Comparison of ENCODE assay signal across 1 cellular context in the genomic region with DNA sequence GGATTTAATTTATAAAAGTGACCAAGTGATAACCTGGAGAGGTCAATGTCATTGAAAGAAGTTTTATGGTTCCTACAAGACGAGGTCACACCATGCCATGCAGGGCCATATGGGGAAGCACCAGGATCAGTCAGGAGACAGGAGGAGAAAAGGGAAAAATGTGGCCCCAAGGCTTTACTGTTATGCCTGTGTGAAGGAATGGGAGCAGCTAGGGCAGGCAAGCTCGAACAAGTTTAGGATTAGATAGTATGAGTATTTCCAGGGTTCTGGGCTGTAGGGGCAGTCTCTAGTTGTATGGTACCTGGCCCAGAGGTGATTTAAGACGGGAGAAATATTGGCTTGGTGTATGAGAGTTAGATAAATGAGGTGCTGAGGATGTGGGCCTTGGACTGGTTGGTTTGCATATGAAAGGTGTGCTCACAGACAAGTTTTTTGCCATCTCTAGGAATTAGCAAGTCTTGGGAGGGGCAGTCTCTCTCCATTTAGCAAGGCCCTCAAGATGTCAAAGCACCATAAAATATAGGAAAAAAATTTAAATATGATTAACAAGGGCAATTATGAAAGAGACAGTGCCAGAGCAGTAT.
TF ChIP-seq lines count a peak whose summit lies in the region.

No MANE protein-coding gene starts in this region.

TF ChIP-seq in GM23338, 12 proteins besides CTCF, POLR2A, EP300 and RAD21:
- no peak for TF ChIP-seq STAT1 (IDR thresholded peaks at IDR 0.05; ENCODE audit: unreplicated experiment)
- TF ChIP-seq ZNF331 (CRISPR knock-in tag; IDR thresholded peaks at IDR 0.05; ENCODE audit: low read depth): no peak
- TF ChIP-seq, protein P1, sequence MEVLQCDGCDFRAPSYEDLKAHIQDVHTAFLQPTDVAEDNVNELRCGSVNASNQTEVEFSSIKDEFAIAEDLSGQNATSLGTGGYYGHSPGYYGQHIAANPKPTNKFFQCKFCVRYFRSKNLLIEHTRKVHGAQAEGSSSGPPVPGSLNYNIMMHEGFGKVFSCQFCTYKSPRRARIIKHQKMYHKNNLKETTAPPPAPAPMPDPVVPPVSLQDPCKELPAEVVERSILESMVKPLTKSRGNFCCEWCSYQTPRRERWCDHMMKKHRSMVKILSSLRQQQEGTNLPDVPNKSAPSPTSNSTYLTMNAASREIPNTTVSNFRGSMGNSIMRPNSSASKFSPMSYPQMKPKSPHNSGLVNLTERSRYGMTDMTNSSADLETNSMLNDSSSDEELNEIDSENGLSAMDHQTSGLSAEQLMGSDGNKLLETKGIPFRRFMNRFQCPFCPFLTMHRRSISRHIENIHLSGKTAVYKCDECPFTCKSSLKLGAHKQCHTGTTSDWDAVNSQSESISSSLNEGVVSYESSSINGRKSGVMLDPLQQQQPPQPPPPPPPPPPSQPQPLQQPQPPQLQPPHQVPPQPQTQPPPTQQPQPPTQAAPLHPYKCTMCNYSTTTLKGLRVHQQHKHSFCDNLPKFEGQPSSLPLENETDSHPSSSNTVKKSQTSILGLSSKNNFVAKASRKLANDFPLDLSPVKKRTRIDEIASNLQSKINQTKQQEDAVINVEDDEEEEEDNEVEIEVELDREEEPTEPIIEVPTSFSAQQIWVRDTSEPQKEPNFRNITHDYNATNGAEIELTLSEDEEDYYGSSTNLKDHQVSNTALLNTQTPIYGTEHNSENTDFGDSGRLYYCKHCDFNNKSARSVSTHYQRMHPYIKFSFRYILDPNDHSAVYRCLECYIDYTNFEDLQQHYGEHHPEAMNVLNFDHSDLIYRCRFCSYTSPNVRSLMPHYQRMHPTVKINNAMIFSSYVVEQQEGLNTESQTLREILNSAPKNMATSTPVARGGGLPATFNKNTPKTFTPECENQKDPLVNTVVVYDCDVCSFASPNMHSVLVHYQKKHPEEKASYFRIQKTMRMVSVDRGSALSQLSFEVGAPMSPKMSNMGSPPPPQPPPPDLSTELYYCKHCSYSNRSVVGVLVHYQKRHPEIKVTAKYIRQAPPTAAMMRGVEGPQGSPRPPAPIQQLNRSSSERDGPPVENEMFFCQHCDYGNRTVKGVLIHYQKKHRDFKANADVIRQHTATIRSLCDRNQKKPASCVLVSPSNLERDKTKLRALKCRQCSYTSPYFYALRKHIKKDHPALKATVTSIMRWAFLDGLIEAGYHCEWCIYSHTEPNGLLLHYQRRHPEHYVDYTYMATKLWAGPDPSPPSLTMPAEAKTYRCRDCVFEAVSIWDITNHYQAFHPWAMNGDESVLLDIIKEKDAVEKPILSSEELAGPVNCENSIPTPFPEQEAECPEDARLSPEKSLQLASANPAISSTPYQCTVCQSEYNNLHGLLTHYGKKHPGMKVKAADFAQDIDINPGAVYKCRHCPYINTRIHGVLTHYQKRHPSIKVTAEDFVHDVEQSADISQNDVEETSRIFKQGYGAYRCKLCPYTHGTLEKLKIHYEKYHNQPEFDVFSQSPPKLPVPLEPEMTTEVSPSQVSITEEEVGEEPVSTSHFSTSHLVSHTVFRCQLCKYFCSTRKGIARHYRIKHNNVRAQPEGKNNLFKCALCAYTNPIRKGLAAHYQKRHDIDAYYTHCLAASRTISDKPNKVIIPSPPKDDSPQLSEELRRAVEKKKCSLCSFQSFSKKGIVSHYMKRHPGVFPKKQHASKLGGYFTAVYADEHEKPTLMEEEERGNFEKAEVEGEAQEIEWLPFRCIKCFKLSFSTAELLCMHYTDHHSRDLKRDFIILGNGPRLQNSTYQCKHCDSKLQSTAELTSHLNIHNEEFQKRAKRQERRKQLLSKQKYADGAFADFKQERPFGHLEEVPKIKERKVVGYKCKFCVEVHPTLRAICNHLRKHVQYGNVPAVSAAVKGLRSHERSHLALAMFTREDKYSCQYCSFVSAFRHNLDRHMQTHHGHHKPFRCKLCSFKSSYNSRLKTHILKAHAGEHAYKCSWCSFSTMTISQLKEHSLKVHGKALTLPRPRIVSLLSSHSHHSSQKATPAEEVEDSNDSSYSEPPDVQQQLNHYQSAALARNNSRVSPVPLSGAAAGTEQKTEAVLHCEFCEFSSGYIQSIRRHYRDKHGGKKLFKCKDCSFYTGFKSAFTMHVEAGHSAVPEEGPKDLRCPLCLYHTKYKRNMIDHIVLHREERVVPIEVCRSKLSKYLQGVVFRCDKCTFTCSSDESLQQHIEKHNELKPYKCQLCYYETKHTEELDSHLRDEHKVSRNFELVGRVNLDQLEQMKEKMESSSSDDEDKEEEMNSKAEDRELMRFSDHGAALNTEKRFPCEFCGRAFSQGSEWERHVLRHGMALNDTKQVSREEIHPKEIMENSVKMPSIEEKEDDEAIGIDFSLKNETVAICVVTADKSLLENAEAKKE (CRISPR knock-in tag; IDR thresholded peaks at IDR 0.05): no peak
- TF ChIP-seq, protein P2, sequence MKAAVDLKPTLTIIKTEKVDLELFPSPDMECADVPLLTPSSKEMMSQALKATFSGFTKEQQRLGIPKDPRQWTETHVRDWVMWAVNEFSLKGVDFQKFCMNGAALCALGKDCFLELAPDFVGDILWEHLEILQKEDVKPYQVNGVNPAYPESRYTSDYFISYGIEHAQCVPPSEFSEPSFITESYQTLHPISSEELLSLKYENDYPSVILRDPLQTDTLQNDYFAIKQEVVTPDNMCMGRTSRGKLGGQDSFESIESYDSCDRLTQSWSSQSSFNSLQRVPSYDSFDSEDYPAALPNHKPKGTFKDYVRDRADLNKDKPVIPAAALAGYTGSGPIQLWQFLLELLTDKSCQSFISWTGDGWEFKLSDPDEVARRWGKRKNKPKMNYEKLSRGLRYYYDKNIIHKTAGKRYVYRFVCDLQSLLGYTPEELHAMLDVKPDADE (IDR thresholded peaks at IDR 0.05): no peak
- TF ChIP-seq ZNF114 (CRISPR knock-in tag; IDR thresholded peaks at IDR 0.05): no peak
- TF ChIP-seq, protein P3, sequence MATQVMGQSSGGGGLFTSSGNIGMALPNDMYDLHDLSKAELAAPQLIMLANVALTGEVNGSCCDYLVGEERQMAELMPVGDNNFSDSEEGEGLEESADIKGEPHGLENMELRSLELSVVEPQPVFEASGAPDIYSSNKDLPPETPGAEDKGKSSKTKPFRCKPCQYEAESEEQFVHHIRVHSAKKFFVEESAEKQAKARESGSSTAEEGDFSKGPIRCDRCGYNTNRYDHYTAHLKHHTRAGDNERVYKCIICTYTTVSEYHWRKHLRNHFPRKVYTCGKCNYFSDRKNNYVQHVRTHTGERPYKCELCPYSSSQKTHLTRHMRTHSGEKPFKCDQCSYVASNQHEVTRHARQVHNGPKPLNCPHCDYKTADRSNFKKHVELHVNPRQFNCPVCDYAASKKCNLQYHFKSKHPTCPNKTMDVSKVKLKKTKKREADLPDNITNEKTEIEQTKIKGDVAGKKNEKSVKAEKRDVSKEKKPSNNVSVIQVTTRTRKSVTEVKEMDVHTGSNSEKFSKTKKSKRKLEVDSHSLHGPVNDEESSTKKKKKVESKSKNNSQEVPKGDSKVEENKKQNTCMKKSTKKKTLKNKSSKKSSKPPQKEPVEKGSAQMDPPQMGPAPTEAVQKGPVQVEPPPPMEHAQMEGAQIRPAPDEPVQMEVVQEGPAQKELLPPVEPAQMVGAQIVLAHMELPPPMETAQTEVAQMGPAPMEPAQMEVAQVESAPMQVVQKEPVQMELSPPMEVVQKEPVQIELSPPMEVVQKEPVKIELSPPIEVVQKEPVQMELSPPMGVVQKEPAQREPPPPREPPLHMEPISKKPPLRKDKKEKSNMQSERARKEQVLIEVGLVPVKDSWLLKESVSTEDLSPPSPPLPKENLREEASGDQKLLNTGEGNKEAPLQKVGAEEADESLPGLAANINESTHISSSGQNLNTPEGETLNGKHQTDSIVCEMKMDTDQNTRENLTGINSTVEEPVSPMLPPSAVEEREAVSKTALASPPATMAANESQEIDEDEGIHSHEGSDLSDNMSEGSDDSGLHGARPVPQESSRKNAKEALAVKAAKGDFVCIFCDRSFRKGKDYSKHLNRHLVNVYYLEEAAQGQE (IDR thresholded peaks at IDR 0.05; ENCODE audit: unreplicated experiment): no peak
- no peak for TF ChIP-seq POLR2AphosphoS5 (IDR thresholded peaks at IDR 0.05; ENCODE audit: low read depth)
- TF ChIP-seq EZH2phosphoT487 (IDR thresholded peaks at IDR 0.05; ENCODE audit: unreplicated experiment): no peak
- no peak for TF ChIP-seq CREB1 (CRISPR knock-in tag; IDR thresholded peaks at IDR 0.05; ENCODE audit: low read depth)
- TF ChIP-seq NANOG (IDR thresholded peaks at IDR 0.05; ENCODE audit: borderline replicate concordance): no peak
- TF ChIP-seq EZH2 (IDR thresholded peaks at IDR 0.05; ENCODE audit: low read depth, unreplicated experiment): no peak
- no peak for TF ChIP-seq JUNB (IDR thresholded peaks at IDR 0.05; ENCODE audit: unreplicated experiment)
TF ChIP-seq in GM23338: peak in this region for 0.
